8 cellular contexts compared by ENCODE assay signal in the genomic region with DNA sequence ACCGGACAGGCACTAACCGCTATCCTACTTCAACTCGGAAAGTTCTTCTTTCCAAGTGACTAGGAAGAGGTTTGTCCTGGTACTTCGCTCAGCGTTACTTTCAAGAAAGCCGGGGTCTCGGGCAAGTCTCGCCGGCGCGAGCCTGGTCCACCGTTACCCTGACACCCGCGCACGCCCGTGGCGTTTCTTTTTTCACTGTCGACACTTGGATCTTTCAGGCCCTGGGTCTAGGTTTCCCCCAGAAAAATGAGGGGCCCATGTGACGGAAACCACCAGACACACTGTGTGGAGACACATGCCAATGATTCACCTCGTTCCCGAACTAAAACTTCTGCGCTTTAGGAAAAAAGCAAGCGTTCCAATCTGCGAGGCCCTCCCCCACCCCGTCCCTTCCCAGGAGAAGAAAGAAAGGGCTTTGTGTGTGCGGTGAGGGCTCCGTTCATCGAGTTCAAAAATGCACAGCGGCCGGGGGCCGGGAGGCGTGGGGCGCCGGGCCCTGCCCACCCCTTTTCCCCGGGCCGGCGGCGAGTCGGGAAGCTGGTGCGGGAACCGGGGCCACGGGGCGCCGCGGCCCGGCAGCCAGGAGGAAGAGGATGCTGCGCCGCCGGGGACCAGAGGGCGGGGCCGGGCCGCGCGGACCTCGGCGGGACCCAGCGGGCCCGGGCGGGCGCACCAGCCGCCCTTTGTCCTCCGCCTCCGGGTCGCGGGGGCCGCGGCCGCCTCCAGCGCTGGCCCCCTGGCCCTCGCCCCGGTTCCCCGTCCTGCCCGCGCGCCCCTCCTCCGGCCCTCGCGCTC. TPM values are rescaled to one million over a fixed set of nuclear protein-coding genes. Genes with fewer than 3 reads are reported as not detected.
A peak's percentile ranks its signal among the peaks of the same experiment; 100 is the strongest.
DNase-seq lines count a peak whose midpoint lies in the region; ATAC-seq and TF ChIP-seq lines count a peak whose summit lies in the region.

No MANE protein-coding gene starts in this region.

- peak overlapping the region; percentile 74 to 87 (median 79) for H3K4me3 Mint-ChIP-seq in immature natural killer cell

- peaks cover 7% of the 10 kb centered on the region for H3K4me1 ChIP-seq in HUES6 (ENCODE audit: control insufficient read depth, insufficient read depth, low read length)

- DNase-seq in AG10803 (ENCODE audit: low read depth) = peak; percentile 47
- peak; percentile 11 for DNase-seq in brain microvascular endothelial cell
- DNase-seq in immature natural killer cell = peak in 1 of 3 donors; percentile 2
- no peak for DNase-seq in COLO829 (ENCODE audit: low spot score)
- DNase-seq in HuH-7.5 (ENCODE audit: low spot score) = no peak

- peaks cover 76% of the 10 kb centered on the region for H3K27me3 ChIP-seq in HUES6 (ENCODE audit: control insufficient read depth, insufficient read depth, low read length)
- H3K27me3 ChIP-seq in brain microvascular endothelial cell (replicated peaks) = no peaks in the 10 kb centered on the region

- no peaks in the 10 kb centered on the region for H3K36me3 ChIP-seq in HUES6 (ENCODE audit: control insufficient read depth, insufficient read depth, low read length)
- H3K36me3 ChIP-seq in brain microvascular endothelial cell (replicated peaks) = no peaks in the 10 kb centered on the region

- H3K27me3 Mint-ChIP-seq in immature natural killer cell (ENCODE audit: low read depth in 3 of 3) = peaks cover 5 to 42% (median 39%) of the 10 kb centered on the region in 3 donors

- H3K4me3 ChIP-seq in AG10803 (ENCODE audit: low read length) (peak overlapping the region; percentile 82), HUES6 (ENCODE audit: low read depth, low read length) (peak overlapping the region; percentile 81), brain microvascular endothelial cell (ENCODE audit: low read depth, low read length) (peak overlapping the region; percentile 91), skin epidermis (peak overlapping the region; percentile 36 to 66 (median 51))

- peaks cover 21 to 36% of the 10 kb centered on the region in 2 donors for H3K4me1 Mint-ChIP-seq in immature natural killer cell

- no peaks in the 10 kb centered on the region for H3K9me3 ChIP-seq in HUES6 (ENCODE audit: control insufficient read depth, insufficient read depth, low read depth, low read length)

- H3K27ac Mint-ChIP-seq in immature natural killer cell = no peak overlapping the region

- TF ChIP-seq CTCF in AG10803 (conservative IDR thresholded peaks at IDR 0.05; ENCODE audit: low read length) (no peak), brain microvascular endothelial cell (IDR thresholded peaks at IDR 0.05; ENCODE audit: low read depth, low read length, missing control alignments) (no peak)

- in situ Hi-C loops in brain microvascular endothelial cell (cut with HindIII; ENCODE audit: low pct_ligation_motif_present, low sequenced_read_pairs) = no loop called here

- peak overlapping the region; percentile 79 for H3K9ac ChIP-seq in HUES6 (ENCODE audit: low read length)

- ATAC-seq in GM19452 (IDR thresholded peaks at IDR 0.05; ENCODE audit: unreplicated experiment) = no peak

- H3K27ac ChIP-seq in HUES6 (ENCODE audit: low read depth, low read length) (no peak overlapping the region), brain microvascular endothelial cell (peak overlapping the region; percentile 20), skin epidermis (peak overlapping the region; percentile 68 to 97 (median 89))

- peaks cover 0 to 3% (median 0%) of the 10 kb centered on the region in 3 donors for H3K36me3 Mint-ChIP-seq in immature natural killer cell

- peaks cover 0 to 2% (median 0%) of the 10 kb centered on the region in 6 donors for H3K9me3 Mint-ChIP-seq in immature natural killer cell

RNA-seq across cellular contexts. Expression of a gene that starts 2.6 kb away (rescaled TPM):
- 1 to 10 TPM in 1 of 3 donors, not detected in 2; 1.8 TPM for polyA plus RNA-seq in immature natural killer cell

Comparison
In these comparisons a context has a peak if more than half of its experiments do, and no peak if none do; other contexts are left out.
1. DNase-seq: peak in AG10803 (single experiment) and brain microvascular endothelial cell (single experiment); none in COLO829 (single experiment) and HuH-7.5 (single experiment).
2. Peak in every context shown above with its lines, with median percentiles within 50 percentile points of each other: H3K4me3 ChIP-seq.